In genomic region chr17:29379084-29379811, GRCh38 we compare ENCODE assay signal across 1 cellular context.
TF ChIP-seq lines count a peak whose summit lies in the region.

No MANE protein-coding gene starts in this region.

TF ChIP-seq in GM23338, 12 proteins besides CTCF, POLR2A, EP300 and RAD21 (continued from another document):
- TF ChIP-seq JUNB (IDR thresholded peaks at IDR 0.05; ENCODE audit: unreplicated experiment): no peak
- no peak for TF ChIP-seq EZH2 (IDR thresholded peaks at IDR 0.05; ENCODE audit: low read depth, unreplicated experiment)
- TF ChIP-seq NANOG (IDR thresholded peaks at IDR 0.05; ENCODE audit: borderline replicate concordance): no peak
